21 cellular contexts compared by ENCODE assay signal in the genomic region with DNA sequence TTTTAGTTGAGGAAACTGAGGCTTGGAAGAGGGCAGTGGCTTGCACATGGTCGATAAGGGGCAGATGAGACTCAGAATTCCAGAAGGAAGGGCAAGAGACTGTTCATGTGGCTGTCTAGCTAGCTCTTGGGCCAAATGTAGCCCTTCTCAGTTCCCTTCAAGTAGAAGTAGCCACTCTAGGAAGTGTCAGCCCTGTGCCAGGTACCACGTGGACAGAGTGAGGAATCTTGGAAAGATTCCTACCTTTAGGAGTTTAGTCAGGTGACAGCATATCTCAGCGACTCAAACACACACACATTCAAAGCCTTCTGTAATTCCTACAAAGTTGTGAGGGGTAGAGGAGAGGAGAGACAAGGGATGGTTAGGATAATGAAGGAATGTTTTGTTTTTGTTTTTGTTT. TPM values are rescaled to one million over a fixed set of nuclear protein-coding genes. Genes with fewer than 3 reads are reported as not detected.
DNase-seq lines count a peak whose midpoint lies in the region; TF ChIP-seq lines count a peak whose summit lies in the region.
"Had no signal": no experiment of that assay in that cellular context is flagged by ENCODE, and none has a peak within 500 bp of the region (broad histone marks: within the 10 kb centered on the region; RNA-seq: fewer than 3 reads in every experiment).

No MANE protein-coding gene starts in this region.

- 52% methylated on average over 3 of the region's 3 CpGs for WGBS in prostate gland

- no peaks in the 10 kb centered on the region for H3K27me3 ChIP-seq in CD4-positive, alpha-beta memory T cell (ENCODE audit: insufficient read depth, low read length)
- no peaks in the 10 kb centered on the region for H3K27me3 ChIP-seq in effector memory CD4-positive, alpha-beta T cell (replicated peaks; ENCODE audit: control insufficient read depth, insufficient read depth, low read length, poor library complexity, severe bottlenecking)
- H3K27me3 ChIP-seq in prostate gland (replicated peaks; ENCODE audit: insufficient read depth), result no peaks in the 10 kb centered on the region
- H3K27me3 ChIP-seq: dorsolateral prefrontal cortex, foreskin keratinocyte, spleen had no signal

- no peak overlapping the region for H3K27ac ChIP-seq in CD4-positive, alpha-beta memory T cell (ENCODE audit: low read depth, low read length)
- peak overlapping the region; percentile 35 for H3K27ac ChIP-seq in effector memory CD4-positive, alpha-beta T cell (ENCODE audit: insufficient read depth, low read length, poor library complexity, severe bottlenecking)
- peak overlapping the region; percentile 31 to 63 for H3K27ac ChIP-seq in prostate gland
- H3K27ac ChIP-seq: foreskin keratinocyte had no signal

- H3K36me3 Mint-ChIP-seq in activated CD4-positive, alpha-beta memory T cell treated with anti-CD3 and anti-CD28 coated beads for 36 hours, result peaks cover 43% of the 10 kb centered on the region
- H3K36me3 Mint-ChIP-seq in activated CD4-positive, alpha-beta memory T cell treated with anti-CD3 and anti-CD28 coated beads, Interleukin-2, amount 10 ng/mL, durations not matched to agents 7 days and 5 days (ENCODE audit: low read depth), result peaks cover 69% of the 10 kb centered on the region
- peaks cover 12 to 63% of the 10 kb centered on the region in 2 donors for H3K36me3 Mint-ChIP-seq in CD4-positive, alpha-beta memory T cell
- peaks cover 72 to 86% of the 10 kb centered on the region in 2 donors for H3K36me3 Mint-ChIP-seq in CD14-positive monocyte

- no peak for TF ChIP-seq POLR2A in prostate gland (IDR thresholded peaks at IDR 0.05)

- peak overlapping the region; percentile 39 for H3K27ac Mint-ChIP-seq in activated CD4-positive, alpha-beta memory T cell treated with anti-CD3 and anti-CD28 coated beads for 36 hours
- H3K27ac Mint-ChIP-seq in activated CD4-positive, alpha-beta memory T cell treated with anti-CD3 and anti-CD28 coated beads, Interleukin-2, amount 10 ng/mL, durations not matched to agents 7 days and 5 days, result no peak overlapping the region
- peak overlapping the region; percentile 53 to 93 (median 80) for H3K27ac Mint-ChIP-seq in CD4-positive, alpha-beta memory T cell
- peak overlapping the region in 2 of 7 donors; percentile 18 to 69 for H3K27ac Mint-ChIP-seq in CD14-positive monocyte
- H3K27ac Mint-ChIP-seq: activated T-helper 2 cell treated with anti-CD3 and anti-CD28 coated beads, Interferon-gamma antibody, Interleukin-2, Interleukin-4, amounts not matched to agents 10 μg/mL and 5 μg/mL and 100 μg/mL, durations not matched to agents 14 hours and 24 hours and 36 hours had no signal

- H3K4me3 Mint-ChIP-seq in activated CD4-positive, alpha-beta memory T cell treated with anti-CD3 and anti-CD28 coated beads for 36 hours, result no peak overlapping the region
- no peak overlapping the region for H3K4me3 Mint-ChIP-seq in activated CD4-positive, alpha-beta memory T cell treated with anti-CD3 and anti-CD28 coated beads, Interleukin-2, amount 10 ng/mL, durations not matched to agents 7 days and 5 days
- H3K4me3 Mint-ChIP-seq in CD4-positive, alpha-beta memory T cell, result peak overlapping the region in 1 of 8 donors; percentile 35
- H3K4me3 Mint-ChIP-seq in CD14-positive monocyte, result no peak overlapping the region

- H3K4me1 Mint-ChIP-seq in activated CD4-positive, alpha-beta memory T cell treated with anti-CD3 and anti-CD28 coated beads for 36 hours (ENCODE audit: low read depth), result peaks cover 37% of the 10 kb centered on the region
- H3K4me1 Mint-ChIP-seq in activated CD4-positive, alpha-beta memory T cell treated with anti-CD3 and anti-CD28 coated beads, Interleukin-2, amount 10 ng/mL, durations not matched to agents 7 days and 5 days, result peaks cover 17% of the 10 kb centered on the region
- peaks cover 39 to 83% (median 62%) of the 10 kb centered on the region in 4 donors for H3K4me1 Mint-ChIP-seq in CD4-positive, alpha-beta memory T cell
- H3K4me1 Mint-ChIP-seq in CD14-positive monocyte, result peaks cover 7% of the 10 kb centered on the region

- TF ChIP-seq CTCF in prostate gland (IDR thresholded peaks at IDR 0.05) (no peak), CD14-positive monocyte (IDR thresholded peaks at IDR 0.05) (no peak)

- peaks cover 64% of the 10 kb centered on the region for H3K4me1 ChIP-seq in CD4-positive, alpha-beta memory T cell (ENCODE audit: insufficient read depth, low read length)
- H3K4me1 ChIP-seq in effector memory CD4-positive, alpha-beta T cell (ENCODE audit: control insufficient read depth, insufficient read depth, low read length, poor library complexity, severe bottlenecking), result peaks cover 25% of the 10 kb centered on the region
- no peaks in the 10 kb centered on the region for H3K4me1 ChIP-seq in prostate gland (replicated peaks)
- H3K4me1 ChIP-seq: foreskin keratinocyte had no signal

- no peak overlapping the region for H3K4me3 ChIP-seq in CD4-positive, alpha-beta memory T cell (ENCODE audit: low read length in 2 of 2)
- H3K4me3 ChIP-seq in effector memory CD4-positive, alpha-beta T cell (ENCODE audit: insufficient read depth, low read depth, low read length, poor library complexity, severe bottlenecking), result no peak overlapping the region
- H3K4me3 ChIP-seq in prostate gland, result no peak overlapping the region
- H3K4me3 ChIP-seq: dorsolateral prefrontal cortex, spleen had no signal

- no peak for DNase-seq in activated CD4-positive, alpha-beta memory T cell treated with anti-CD3 and anti-CD28 coated beads for 36 hours
- no peak for DNase-seq in activated CD4-positive, alpha-beta memory T cell treated with anti-CD3 and anti-CD28 coated beads, Interleukin-2, amount 10 ng/mL, durations not matched to agents 7 days and 5 days
- DNase-seq in CD4-positive, alpha-beta memory T cell, result no peak
- no peak for DNase-seq in effector memory CD4-positive, alpha-beta T cell
- DNase-seq in prostate gland (ENCODE audit: low spot score), result no peak
- no peak for DNase-seq in effector CD4-positive, alpha-beta T cell
- DNase-seq in HEK293T (ENCODE audit: extremely low spot score), result no peak
- no peak for DNase-seq in CD14-positive monocyte (ENCODE audit: low spot score)
- DNase-seq: central memory CD4-positive, alpha-beta T cell; DMS 273 treated with DMSO at 0.1 percent for 48 hours; foreskin keratinocyte; KBM-7; NCI-H2171 treated with DMSO at 0.1 percent for 48 hours; NCI-H69; RPMI8226; SK-N-SH; spleen; stimulated activated CD4-positive, alpha-beta T cell treated with anti-CD3 and anti-CD28 coated beads, Interleukin-4, amount 100 ng/mL, for 1 hour; stimulated activated naive CD4-positive, alpha-beta T cell treated with Interleukin-2 at 50 U/mL for 16 hours had no signal

- CTCF ChIA-PET in activated CD4-positive, alpha-beta memory T cell treated with anti-CD3 and anti-CD28 coated beads for 36 hours (lab: Charles Lee), result interaction anchor here (0.7 to 6.0 kb wide), 19 partner anchors 10 to 1407 kb away, joined by 3 to 79 read pairs (median 10); partner anchors contain the start of genes LIMK2, PIK3IP1, RNF185 and SELENOM
- CTCF ChIA-PET in activated CD4-positive, alpha-beta memory T cell treated with anti-CD3 and anti-CD28 coated beads, Interleukin-2, amount 10 ng/mL, durations not matched to agents 7 days and 5 days (lab: Charles Lee), result interaction anchor here (1.0 to 6.8 kb wide), 12 partner anchors 11 to 166 kb away, joined by 3 to 59 read pairs (median 6); partner anchors contain the start of genes PIK3IP1 and SELENOM
- CTCF ChIA-PET in CD4-positive, alpha-beta memory T cell (lab: Charles Lee; ENCODE audit: partially characterized antibody), result interaction anchor here (0.7 to 12.3 kb wide), 21 partner anchors 9 to 511 kb away, joined by 3 to 140 read pairs (median 13); partner anchors contain the start of genes LIMK2, PIK3IP1 and RNF185
- CTCF ChIA-PET in HEK293T (lab: Yijun Ruan, JAX), result interaction anchor here (1.6 to 2.2 kb wide), 3 partner anchors 12 to 62 kb away, joined by 7 to 19 read pairs (median 12); partner anchors contain the start of gene LIMK2

- no peaks in the 10 kb centered on the region for H3K9me3 ChIP-seq in CD4-positive, alpha-beta memory T cell (ENCODE audit: control insufficient read depth in 1 of 2, low read length in 2 of 2)
- H3K9me3 ChIP-seq in effector memory CD4-positive, alpha-beta T cell (ENCODE audit: control insufficient read depth, low read length), result no peaks in the 10 kb centered on the region
- no peaks in the 10 kb centered on the region for H3K9me3 ChIP-seq in prostate gland
- H3K9me3 ChIP-seq: SK-N-SH, spleen had no signal

- intact Hi-C loops in activated CD4-positive, alpha-beta memory T cell treated with anti-CD3 and anti-CD28 coated beads for 36 hours (cut with micrococcal nuclease), result loop anchor here (5.0 to 10.0 kb wide), 2 partner anchors 37 to 329 kb away; no protein-coding TSS in a partner anchor
- intact Hi-C loops in CD4-positive, alpha-beta memory T cell (cut with micrococcal nuclease), result no loop called here
- intact Hi-C loops in prostate gland (cut with DNase I), result loop anchor here (10.0 kb wide), 1 partner anchor 59 kb away; the partner anchor contains the start of gene LIMK2
- intact Hi-C loops in CD14-positive monocyte (cut with micrococcal nuclease), result loop anchor here (5.0 to 10.0 kb wide), 4 partner anchors 62 to 509 kb away; partner anchors contain the start of genes LIMK2 (in 1 of the 2) and SELENOM (in 1 of the 2)

- no peaks in the 10 kb centered on the region for H3K9me3 Mint-ChIP-seq in activated CD4-positive, alpha-beta memory T cell treated with anti-CD3 and anti-CD28 coated beads for 36 hours
- no peaks in the 10 kb centered on the region for H3K9me3 Mint-ChIP-seq in activated CD4-positive, alpha-beta memory T cell treated with anti-CD3 and anti-CD28 coated beads, Interleukin-2, amount 10 ng/mL, durations not matched to agents 7 days and 5 days
- H3K9me3 Mint-ChIP-seq in CD4-positive, alpha-beta memory T cell, result no peaks in the 10 kb centered on the region
- H3K9me3 Mint-ChIP-seq in CD14-positive monocyte, result peaks cover 0 to 2% (median 0%) of the 10 kb centered on the region in 7 donors
- H3K9me3 Mint-ChIP-seq: activated T-helper 2 cell treated with anti-CD3 and anti-CD28 coated beads, Interferon-gamma antibody, Interleukin-2, Interleukin-4, amounts not matched to agents 10 μg/mL and 5 μg/mL and 100 μg/mL, durations not matched to agents 14 hours and 24 hours and 36 hours had no signal

- POLR2A ChIA-PET in activated CD4-positive, alpha-beta memory T cell treated with anti-CD3 and anti-CD28 coated beads for 36 hours (lab: Charles Lee), result interaction anchor here (1.0 kb wide), 1 partner anchor 15 kb away, joined by 3 read pairs; no protein-coding TSS in a partner anchor
- POLR2A ChIA-PET in activated CD4-positive, alpha-beta memory T cell treated with anti-CD3 and anti-CD28 coated beads, Interleukin-2, amount 10 ng/mL, durations not matched to agents 7 days and 5 days (lab: Charles Lee), result interaction anchor here (0.6 to 2.2 kb wide), 4 partner anchors 12 to 73 kb away, joined by 3 to 11 read pairs (median 8); partner anchors contain the start of gene PIK3IP1
- POLR2A ChIA-PET in CD4-positive, alpha-beta memory T cell (lab: Charles Lee; ENCODE audit: partially characterized antibody), result interaction anchor here (0.7 to 17.9 kb wide), 10 partner anchors 8 to 73 kb away, joined by 3 to 1203 read pairs (median 6); partner anchors contain the start of genes LIMK2, PATZ1 and PIK3IP1
- POLR2A ChIA-PET in HEK293T (lab: Yijun Ruan, JAX), result interaction anchor here (1.6 kb wide), 1 partner anchor 17 kb away, joined by 4 read pairs; no protein-coding TSS in a partner anchor

- no peaks in the 10 kb centered on the region for H3K27me3 Mint-ChIP-seq in activated CD4-positive, alpha-beta memory T cell treated with anti-CD3 and anti-CD28 coated beads for 36 hours
- no peaks in the 10 kb centered on the region for H3K27me3 Mint-ChIP-seq in activated CD4-positive, alpha-beta memory T cell treated with anti-CD3 and anti-CD28 coated beads, Interleukin-2, amount 10 ng/mL, durations not matched to agents 7 days and 5 days
- no peaks in the 10 kb centered on the region for H3K27me3 Mint-ChIP-seq in CD4-positive, alpha-beta memory T cell
- peaks cover 0 to 2% (median 2%) of the 10 kb centered on the region in 3 donors for H3K27me3 Mint-ChIP-seq in CD14-positive monocyte (ENCODE audit: low read depth in 3 of 3)

- H3K36me3 ChIP-seq in CD4-positive, alpha-beta memory T cell (ENCODE audit: insufficient read depth, low read length), result peaks cover 10% of the 10 kb centered on the region
- peaks cover 12% of the 10 kb centered on the region for H3K36me3 ChIP-seq in effector memory CD4-positive, alpha-beta T cell (ENCODE audit: control insufficient read depth, insufficient read depth, low read length)
- peaks cover 0 to 6% of the 10 kb centered on the region in 2 donors for H3K36me3 ChIP-seq in prostate gland

RNA-seq across cellular contexts. Expression of gene PIK3IP1, which starts 18.3 kb away (rescaled TPM):
- total RNA-seq in activated CD4-positive, alpha-beta memory T cell treated with anti-CD3 and anti-CD28 coated beads for 36 hours, result 10 to 100 TPM; 18.8 to 19.1 TPM
- 10 to 100 TPM; 56.4 to 57.8 TPM for total RNA-seq in activated CD4-positive, alpha-beta memory T cell treated with anti-CD3 and anti-CD28 coated beads, Interleukin-2, amount 10 ng/mL, durations not matched to agents 7 days and 5 days
- 100 to 1,000 TPM; 399 to 411 TPM for total RNA-seq in CD4-positive, alpha-beta memory T cell
- 100 to 1,000 TPM; 418 to 473 TPM for polyA plus RNA-seq in CD4-positive, alpha-beta memory T cell
- 100 to 1,000 TPM in 1 of 2 donors, 10 to 100 TPM in 1; 25.6 to 124 TPM for total RNA-seq in prostate gland
- 10 to 100 TPM; 21.8 to 21.9 TPM for polyA plus RNA-seq in CD14-positive monocyte
